Comparison of ENCODE assay signal across 18 cellular contexts in genomic region chr9:78130853-78131252, GRCh38.
A peak's percentile ranks its signal among the peaks of the same experiment; 100 is the strongest.
DNase-seq lines count a peak whose midpoint lies in the region; ATAC-seq, FAIRE-seq and TF ChIP-seq lines count a peak whose summit lies in the region.
"Had no signal": no experiment of that assay in that cellular context is flagged by ENCODE, and none has a peak within 500 bp of the region (broad histone marks: within the 10 kb centered on the region; RNA-seq: fewer than 3 reads in every experiment).

No MANE protein-coding gene starts in this region.

- H3K79me2 ChIP-seq in osteoblast (ENCODE audit: insufficient read depth, low read length) = no peaks in the 10 kb centered on the region
- H3K79me2 ChIP-seq in mesendoderm (ENCODE audit: control insufficient read depth, insufficient read depth, low read length) = no peaks in the 10 kb centered on the region

- H3K27me3 ChIP-seq in dorsolateral prefrontal cortex (no peaks in the 10 kb centered on the region), osteoblast (ENCODE audit: insufficient read depth, low read length) (peaks cover 7% of the 10 kb centered on the region), mesendoderm (ENCODE audit: insufficient read depth, low read length, poor library complexity) (no peaks in the 10 kb centered on the region)
- H3K27me3 ChIP-seq in CD8-positive, alpha-beta T cell (ENCODE audit: insufficient read depth, low read length) = no peaks in the 10 kb centered on the region
- H3K27me3 ChIP-seq: BLaER1 had no signal

- intact Hi-C loops in dorsolateral prefrontal cortex (cut with DNase I) = loop anchor here (2.0 to 5.0 kb wide), 2 partner anchors 81 to 82 kb away; no protein-coding TSS in a partner anchor
- intact Hi-C loops in CD8-positive, alpha-beta T cell (cut with DNase I, micrococcal nuclease) = loop anchor here (5.0 kb wide), 1 partner anchor 81 kb away; no protein-coding TSS in a partner anchor

- no peak overlapping the region for H3K4me3 Mint-ChIP-seq in CD8-positive, alpha-beta T cell
- H3K4me3 Mint-ChIP-seq: CD14-positive monocyte, GM23338, HFFc6 had no signal

- H3K27ac ChIP-seq in dorsolateral prefrontal cortex (peak overlapping the region in 54 of 59 donors; percentile 32 to 99 (median 92)), osteoblast (ENCODE audit: low read depth, low read length) (no peak overlapping the region), mesendoderm (ENCODE audit: low read depth, low read length) (no peak overlapping the region)
- H3K27ac ChIP-seq in CD8-positive, alpha-beta T cell (ENCODE audit: low read depth, low read length) = no peak overlapping the region
- H3K27ac ChIP-seq: BLaER1, HL-60 had no signal

- H3K4me1 ChIP-seq in osteoblast (ENCODE audit: insufficient read depth, low read length) (peaks cover 19% of the 10 kb centered on the region), mesendoderm (ENCODE audit: control insufficient read depth, low read depth, low read length) (no peaks in the 10 kb centered on the region)
- peaks cover 13% of the 10 kb centered on the region for H3K4me1 ChIP-seq in CD8-positive, alpha-beta T cell (ENCODE audit: insufficient read depth, low read length)

- no peak overlapping the region for H4K5ac ChIP-seq in mesendoderm (ENCODE audit: low read length)

- no peak overlapping the region for H2AFZ ChIP-seq in osteoblast (ENCODE audit: low read length)
- H2AFZ ChIP-seq: GM23338 had no signal

- no peak overlapping the region for H2BK5ac ChIP-seq in mesendoderm (ENCODE audit: low read length)

- no peak overlapping the region for H3K23ac ChIP-seq in mesendoderm (ENCODE audit: low read length)

- H3K18ac ChIP-seq in mesendoderm (ENCODE audit: low read length) = no peak overlapping the region

- no peak overlapping the region for H3K56ac ChIP-seq in mesendoderm (ENCODE audit: low read length)

- TF ChIP-seq POLR2A in H54 (IDR thresholded peaks at IDR 0.05; ENCODE audit: low read depth, low read length) = no peak

- H3K79me1 ChIP-seq in mesendoderm (ENCODE audit: low read length) = no peaks in the 10 kb centered on the region

- DNase-seq in H54 (ENCODE audit: insufficient read length, low spot score) = no peak
- DNase-seq in dorsolateral prefrontal cortex = no peak
- DNase-seq in osteoblast (ENCODE audit: insufficient read length, low spot score, missing footprints) = no peak
- no peak for DNase-seq in mesendoderm
- DNase-seq in SIG-M5 treated with dmso at 0.1 percent for 504 hours (lab: John Stamatoyannopoulos, UW; ENCODE audit: unreplicated experiment) = no peak
- DNase-seq in CD8-positive, alpha-beta T cell = no peak
- DNase-seq: 8988T; CD4-positive, alpha-beta memory T cell; COR-L47; H7; HFFc6 had no signal

- H2BK15ac ChIP-seq in mesendoderm (replicated peaks; ENCODE audit: low read depth) = no peak overlapping the region

- H3K36me3 Mint-ChIP-seq in CD8-positive, alpha-beta T cell = peaks cover 5% of the 10 kb centered on the region
- H3K36me3 Mint-ChIP-seq: CD14-positive monocyte had no signal

- peaks cover 10% of the 10 kb centered on the region for H3K4me1 Mint-ChIP-seq in CD8-positive, alpha-beta T cell (ENCODE audit: low read depth)

- H3K9ac ChIP-seq in mesendoderm (ENCODE audit: low read length) = no peak overlapping the region
- H3K9ac ChIP-seq: BLaER1 had no signal

- peak; percentile 79 for FAIRE-seq in H54 (lab: Jason Lieb, UNC)
- FAIRE-seq: G401.6, GM19239 had no signal

- CTCF ChIA-PET in CD8-positive, alpha-beta T cell (lab: Charles Lee) = interaction anchor here (0.6 to 1.8 kb wide), 3 partner anchors 9 to 153 kb away, joined by 3 to 7 read pairs (median 4); no protein-coding TSS in a partner anchor

- no peak overlapping the region for H2BK120ac ChIP-seq in mesendoderm (ENCODE audit: low read depth, low read length)

- POLR2A ChIA-PET in CD8-positive, alpha-beta T cell (lab: Charles Lee) = interaction anchor here (0.6 kb wide), 1 partner anchor 94 kb away, joined by 4 read pairs; no protein-coding TSS in a partner anchor

- H4K8ac ChIP-seq in mesendoderm (ENCODE audit: low read depth, low read length) = no peak overlapping the region

- peaks cover 2% of the 10 kb centered on the region for H3K27me3 Mint-ChIP-seq in CD8-positive, alpha-beta T cell (ENCODE audit: low read depth)

- H3K36me3 ChIP-seq in osteoblast (ENCODE audit: insufficient read depth, low read length) (no peaks in the 10 kb centered on the region), mesendoderm (ENCODE audit: control insufficient read depth, insufficient read depth, low read length) (no peaks in the 10 kb centered on the region)
- no peaks in the 10 kb centered on the region for H3K36me3 ChIP-seq in CD8-positive, alpha-beta T cell (ENCODE audit: insufficient read depth, low read length)
- H3K36me3 ChIP-seq: BLaER1 had no signal

- ATAC-seq in CD8-positive, alpha-beta T cell = no peak
- ATAC-seq in GM19463 (IDR thresholded peaks at IDR 0.05; ENCODE audit: unreplicated experiment) = no peak

- H3K27ac Mint-ChIP-seq in CD8-positive, alpha-beta T cell = no peak overlapping the region
- H3K27ac Mint-ChIP-seq: CD14-positive monocyte, GM23338, HFFc6 had no signal

- H3K4me2 ChIP-seq in osteoblast (ENCODE audit: insufficient read depth, low read length) = peak overlapping the region; percentile 45
- H3K4me2 ChIP-seq in mesendoderm (ENCODE audit: low read length) = no peak overlapping the region
- H3K4me2 ChIP-seq: BLaER1, GM23338 had no signal

- TF ChIP-seq CTCF in dorsolateral prefrontal cortex (IDR thresholded peaks at IDR 0.05 in 54 of 56, conservative IDR thresholded peaks at IDR 0.05 in 2 of 56; ENCODE audit: low read depth in 1 of 56, partially characterized antibody in 56 of 56) = no peak
- no peak for TF ChIP-seq CTCF in osteoblast (IDR thresholded peaks at IDR 0.05; ENCODE audit: extremely low read depth, low read depth, low read length)
- TF ChIP-seq CTCF in CD8-positive, alpha-beta T cell (IDR thresholded peaks at IDR 0.05) = no peak

- no peak overlapping the region for H2AK5ac ChIP-seq in mesendoderm (ENCODE audit: low read length)

- peaks cover 6% of the 10 kb centered on the region for H3K9me3 Mint-ChIP-seq in CD8-positive, alpha-beta T cell
- H3K9me3 Mint-ChIP-seq: GM23338, HFFc6 had no signal

- H4K20me1 ChIP-seq in osteoblast (ENCODE audit: insufficient read depth, low read length) = no peaks in the 10 kb centered on the region
- H4K20me1 ChIP-seq: BLaER1 had no signal

- H3K4ac ChIP-seq in mesendoderm (ENCODE audit: low read depth, low read length) = no peak overlapping the region

- H3K9me3 ChIP-seq in osteoblast (ENCODE audit: low read depth, low read length) = no peaks in the 10 kb centered on the region
- H3K9me3 ChIP-seq in CD8-positive, alpha-beta T cell (ENCODE audit: low read length) = no peaks in the 10 kb centered on the region
- H3K9me3 ChIP-seq: BLaER1 had no signal

- H3K4me3 ChIP-seq in dorsolateral prefrontal cortex = peak overlapping the region in 2 of 59 donors; percentile 1 to 15
- no peak overlapping the region for H3K4me3 ChIP-seq in osteoblast (ENCODE audit: insufficient read depth, low read length)
- H3K4me3 ChIP-seq in mesendoderm (ENCODE audit: low read length) = no peak overlapping the region
- no peak overlapping the region for H3K4me3 ChIP-seq in CD8-positive, alpha-beta T cell (ENCODE audit: low read depth, low read length)
- H3K4me3 ChIP-seq: BLaER1, GM23338 had no signal

Comparison
In these comparisons a context has a peak if more than half of its experiments do, and no peak if none do; other contexts are left out.
1. H3K27ac ChIP-seq: peak in dorsolateral prefrontal cortex (54 of 59); none in osteoblast (single experiment), mesendoderm (single experiment) and CD8-positive, alpha-beta T cell (single experiment).